In the genomic region with DNA sequence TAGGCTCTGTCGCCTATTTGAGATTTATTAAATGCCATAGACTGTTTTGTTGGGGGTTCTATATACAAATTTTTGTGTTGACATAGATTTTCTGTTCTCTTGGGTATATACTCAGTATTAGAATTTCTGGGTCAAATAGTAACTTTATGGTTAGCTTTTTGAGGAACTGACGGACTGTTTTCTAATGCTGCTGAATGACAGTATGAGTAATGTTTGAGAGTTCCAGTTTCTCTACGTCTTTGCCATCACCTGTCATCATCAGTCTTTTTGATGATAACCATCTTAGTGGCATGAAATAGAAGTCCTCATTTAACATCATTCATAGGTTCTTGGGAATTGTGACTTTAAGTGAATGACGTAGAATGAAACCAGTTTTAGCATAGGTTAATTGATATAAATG, we compare ENCODE assay signal across 1 cellular context.
TF ChIP-seq lines count a peak whose summit lies in the region.

No MANE protein-coding gene starts in this region.

TF ChIP-seq in GM12878, 131 proteins besides CTCF, POLR2A, EP300 and RAD21 (continued from another document):
- TF ChIP-seq, protein P1, sequence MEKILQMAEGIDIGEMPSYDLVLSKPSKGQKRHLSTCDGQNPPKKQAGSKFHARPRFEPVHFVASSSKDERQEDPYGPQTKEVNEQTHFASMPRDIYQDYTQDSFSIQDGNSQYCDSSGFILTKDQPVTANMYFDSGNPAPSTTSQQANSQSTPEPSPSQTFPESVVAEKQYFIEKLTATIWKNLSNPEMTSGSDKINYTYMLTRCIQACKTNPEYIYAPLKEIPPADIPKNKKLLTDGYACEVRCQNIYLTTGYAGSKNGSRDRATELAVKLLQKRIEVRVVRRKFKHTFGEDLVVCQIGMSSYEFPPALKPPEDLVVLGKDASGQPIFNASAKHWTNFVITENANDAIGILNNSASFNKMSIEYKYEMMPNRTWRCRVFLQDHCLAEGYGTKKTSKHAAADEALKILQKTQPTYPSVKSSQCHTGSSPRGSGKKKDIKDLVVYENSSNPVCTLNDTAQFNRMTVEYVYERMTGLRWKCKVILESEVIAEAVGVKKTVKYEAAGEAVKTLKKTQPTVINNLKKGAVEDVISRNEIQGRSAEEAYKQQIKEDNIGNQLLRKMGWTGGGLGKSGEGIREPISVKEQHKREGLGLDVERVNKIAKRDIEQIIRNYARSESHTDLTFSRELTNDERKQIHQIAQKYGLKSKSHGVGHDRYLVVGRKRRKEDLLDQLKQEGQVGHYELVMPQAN (conservative IDR thresholded peaks at IDR 0.05) = no peak
- TF ChIP-seq MTA2 (IDR thresholded peaks at IDR 0.05; ENCODE audit: low read depth) = 0 out of 2 replicates have a peak, but pooled peaks have one; percentile 23
- TF ChIP-seq, protein P2, sequence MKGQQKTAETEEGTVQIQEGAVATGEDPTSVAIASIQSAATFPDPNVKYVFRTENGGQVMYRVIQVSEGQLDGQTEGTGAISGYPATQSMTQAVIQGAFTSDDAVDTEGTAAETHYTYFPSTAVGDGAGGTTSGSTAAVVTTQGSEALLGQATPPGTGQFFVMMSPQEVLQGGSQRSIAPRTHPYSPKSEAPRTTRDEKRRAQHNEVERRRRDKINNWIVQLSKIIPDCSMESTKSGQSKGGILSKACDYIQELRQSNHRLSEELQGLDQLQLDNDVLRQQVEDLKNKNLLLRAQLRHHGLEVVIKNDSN (IDR thresholded peaks at IDR 0.05; ENCODE audit: borderline replicate concordance, extremely low read length, insufficient read depth, low read depth, low read length) = no peak
- no peak for TF ChIP-seq NBN (IDR thresholded peaks at IDR 0.05)
- TF ChIP-seq STAT3 (IDR thresholded peaks at IDR 0.05; ENCODE audit: low read depth, low read length) = no peak
- peak; percentile 13; the same call in 1 of the 2 replicates for TF ChIP-seq RUNX3 (IDR thresholded peaks at IDR 0.05; ENCODE audit: low read length)
